ENCODE assay signal across 9 cellular contexts in genomic region chr4:106707776-106708603, GRCh38.
DNase-seq lines count a peak whose midpoint lies in the region; ATAC-seq, FAIRE-seq and TF ChIP-seq lines count a peak whose summit lies in the region.
"Had no signal": no experiment of that assay in that cellular context is flagged by ENCODE, and none has a peak within 500 bp of the region (broad histone marks: within the 10 kb centered on the region; RNA-seq: fewer than 3 reads in every experiment).

No MANE protein-coding gene starts in this region.

- H4K20me1 ChIP-seq in GM12878 (ENCODE audit: control insufficient read depth, insufficient read depth): no peaks in the 10 kb centered on the region

- H3K27me3 ChIP-seq in GM12878 (replicated peaks in 1 of 2; ENCODE audit: control insufficient read depth in 2 of 2, insufficient read depth in 2 of 2, low read length in 1 of 2): no peaks in the 10 kb centered on the region
- H3K27me3 ChIP-seq in colonic mucosa: no peaks in the 10 kb centered on the region
- H3K27me3 ChIP-seq: heart left ventricle had no signal

- DNase-seq in HT1080 (ENCODE audit: low read depth) (peak; percentile 56), GM12878 (ENCODE audit: low read depth, low spot score) (no peak), colonic mucosa (no peak)
- no peak for DNase-seq in stimulated activated naive B cell treated with anti-CD40 and anti-IgM and Interleukin-4, amounts not matched to agents 10 μg/mL and 1 μg/mL and 100 μg/mL, for 72 hours
- DNase-seq: activated B cell treated with CpG ODN at 0.5 μM for 24 hours, heart left ventricle had no signal

- H3K27ac ChIP-seq in GM12878 (ENCODE audit: control insufficient read depth, insufficient read depth) (no peak overlapping the region), colonic mucosa (no peak overlapping the region)

- RAD21 ChIA-PET in GM12878 (lab: Charles Lee; ENCODE audit: unreplicated experiment): no interaction called here

- CTCF ChIA-PET in GM12878 (lab: Yijun Ruan, JAX): no interaction called here

- no peak overlapping the region for H3K4me2 ChIP-seq in GM12878 (ENCODE audit: control insufficient read depth, insufficient read depth)

- TF ChIP-seq POLR2A in GM12878 (IDR thresholded peaks at IDR 0.05; ENCODE audit: low read depth, low read length): no peak

- ATAC-seq in GM19468 (IDR thresholded peaks at IDR 0.05; ENCODE audit: extremely low read depth, unreplicated experiment) (peak; percentile 52), GM12878 (peak; percentile 57), GM21723 (IDR thresholded peaks at IDR 0.05; ENCODE audit: unreplicated experiment) (no peak)
- peak; percentile 71 to 83 for ATAC-seq in stimulated activated naive B cell treated with anti-CD40 and anti-IgM and Interleukin-4, amounts not matched to agents 10 μg/mL and 1 μg/mL and 100 μg/mL, for 72 hours (replicated peaks)
- ATAC-seq in activated T-helper 17 cell treated with anti-CD3 and anti-CD28 coated beads, Interleukin-2, amount 50 U/mL, for 72 hours (replicated peaks): no peak
- ATAC-seq: heart left ventricle had no signal

- no peak overlapping the region for H3K27ac Mint-ChIP-seq in stimulated activated naive B cell treated with anti-CD40 and anti-IgM and Interleukin-4, amounts not matched to agents 10 μg/mL and 1 μg/mL and 100 μg/mL, for 72 hours
- no peak overlapping the region for H3K27ac Mint-ChIP-seq in activated T-helper 17 cell treated with anti-CD3 and anti-CD28 coated beads, Interleukin-2, amount 50 U/mL, for 72 hours
- H3K27ac Mint-ChIP-seq: activated B cell treated with CpG ODN at 0.5 μM for 24 hours had no signal

- H3K9ac ChIP-seq in GM12878 (ENCODE audit: control insufficient read depth, insufficient read depth, low read length) (no peak overlapping the region), colonic mucosa (ENCODE audit: low read depth in 2 of 2, low read length in 2 of 2) (no peak overlapping the region)

- in situ Hi-C loops in GM12878 (cut with MboI): no loop called here

- H3K79me2 ChIP-seq in GM12878 (ENCODE audit: control insufficient read depth, insufficient read depth, low read length): no peaks in the 10 kb centered on the region

- H3K4me3 ChIP-seq in GM12878: no peak overlapping the region
- H3K4me3 ChIP-seq in colonic mucosa: no peak overlapping the region
- H3K4me3 ChIP-seq: heart left ventricle had no signal

- no TSS peak for BruUV-seq in GM12878 (replicated peaks; lab: Mats Ljungman, UMichigan)

- H3K9me3 Mint-ChIP-seq in stimulated activated naive B cell treated with anti-CD40 and anti-IgM and Interleukin-4, amounts not matched to agents 10 μg/mL and 1 μg/mL and 100 μg/mL, for 72 hours: peaks cover 1 to 2% of the 10 kb centered on the region in 2 donors
- no peaks in the 10 kb centered on the region for H3K9me3 Mint-ChIP-seq in activated T-helper 17 cell treated with anti-CD3 and anti-CD28 coated beads, Interleukin-2, amount 50 U/mL, for 72 hours

- H3K4me1 Mint-ChIP-seq in stimulated activated naive B cell treated with anti-CD40 and anti-IgM and Interleukin-4, amounts not matched to agents 10 μg/mL and 1 μg/mL and 100 μg/mL, for 72 hours: no peaks in the 10 kb centered on the region
- H3K4me1 Mint-ChIP-seq in activated T-helper 17 cell treated with anti-CD3 and anti-CD28 coated beads, Interleukin-2, amount 50 U/mL, for 72 hours: no peaks in the 10 kb centered on the region
- H3K4me1 Mint-ChIP-seq: activated B cell treated with CpG ODN at 0.5 μM for 24 hours had no signal

- SMC1A ChIA-PET in GM12878 (lab: Charles Lee; ENCODE audit: uncharacterized antibody, unreplicated experiment): no interaction called here

- H3K4me1 ChIP-seq in GM12878 (ENCODE audit: control insufficient read depth, insufficient read depth, low read length) (no peaks in the 10 kb centered on the region), colonic mucosa (no peaks in the 10 kb centered on the region)

- H3K36me3 ChIP-seq in GM12878 (ENCODE audit: control insufficient read depth in 2 of 2, insufficient read depth in 2 of 2, low read length in 1 of 2) (no peaks in the 10 kb centered on the region), colonic mucosa (no peaks in the 10 kb centered on the region)
- H3K36me3 ChIP-seq: heart left ventricle had no signal

- POLR2A ChIA-PET in GM12878 (lab: Charles Lee): interaction anchor here (0.5 kb wide), 1 partner anchor 918 kb away, joined by 6 read pairs; no protein-coding TSS in a partner anchor

- TF ChIP-seq CTCF in GM12878 (IDR thresholded peaks at IDR 0.05 in 2 of 3, conservative IDR thresholded peaks at IDR 0.05 in 1 of 3; ENCODE audit: control insufficient read depth in 2 of 3, extremely low read depth in 1 of 3, insufficient read depth in 1 of 3, low read depth in 3 of 3, low read length in 3 of 3) (no peak), colonic mucosa (IDR thresholded peaks at IDR 0.05) (no peak)

- H2AFZ ChIP-seq in GM12878 (ENCODE audit: control insufficient read depth, low read depth, low read length): no peak overlapping the region

- H3K9me3 ChIP-seq in GM12878 (replicated peaks; ENCODE audit: control insufficient read depth, insufficient read depth, low read length) (no peaks in the 10 kb centered on the region), colonic mucosa (no peaks in the 10 kb centered on the region)

- no peaks in the 10 kb centered on the region for H3K27me3 Mint-ChIP-seq in stimulated activated naive B cell treated with anti-CD40 and anti-IgM and Interleukin-4, amounts not matched to agents 10 μg/mL and 1 μg/mL and 100 μg/mL, for 72 hours
- no peaks in the 10 kb centered on the region for H3K27me3 Mint-ChIP-seq in activated T-helper 17 cell treated with anti-CD3 and anti-CD28 coated beads, Interleukin-2, amount 50 U/mL, for 72 hours
- H3K27me3 Mint-ChIP-seq: activated B cell treated with CpG ODN at 0.5 μM for 24 hours had no signal

- no peak for TF ChIP-seq EP300 in GM12878 (IDR thresholded peaks at IDR 0.05; ENCODE audit: borderline replicate concordance in 1 of 2, control insufficient read depth in 1 of 2, low read depth in 2 of 2, low read length in 2 of 2)

- no peak for FAIRE-seq in GM12878 (lab: Jason Lieb, UNC)

- WGBS in GM12878 (ENCODE audit: insufficient coverage, insufficient replicate concordance, low lambda C conversion rate, missing lambda C conversion rate): 4% methylated on average over 3 of the region's 3 CpGs

- intact Hi-C loops in GM12878 (cut with micrococcal nuclease; ENCODE audit: unreplicated experiment) (no loop called here), colonic mucosa (cut with DNase I) (no loop called here)

- no peak for TF ChIP-seq RAD21 in GM12878 (IDR thresholded peaks at IDR 0.05; ENCODE audit: insufficient read depth, low read depth, low read length)

- no peaks in the 10 kb centered on the region for H3K36me3 Mint-ChIP-seq in stimulated activated naive B cell treated with anti-CD40 and anti-IgM and Interleukin-4, amounts not matched to agents 10 μg/mL and 1 μg/mL and 100 μg/mL, for 72 hours
- H3K36me3 Mint-ChIP-seq in activated T-helper 17 cell treated with anti-CD3 and anti-CD28 coated beads, Interleukin-2, amount 50 U/mL, for 72 hours (ENCODE audit: low read depth): no peaks in the 10 kb centered on the region

- H3K4me3 Mint-ChIP-seq in stimulated activated naive B cell treated with anti-CD40 and anti-IgM and Interleukin-4, amounts not matched to agents 10 μg/mL and 1 μg/mL and 100 μg/mL, for 72 hours: no peak overlapping the region
- H3K4me3 Mint-ChIP-seq in activated T-helper 17 cell treated with anti-CD3 and anti-CD28 coated beads, Interleukin-2, amount 50 U/mL, for 72 hours: no peak overlapping the region
- H3K4me3 Mint-ChIP-seq: activated B cell treated with CpG ODN at 0.5 μM for 24 hours had no signal

TF ChIP-seq in GM12878, 131 proteins besides CTCF, POLR2A, EP300 and RAD21 (continues in another document):
- TF ChIP-seq, protein P1, sequence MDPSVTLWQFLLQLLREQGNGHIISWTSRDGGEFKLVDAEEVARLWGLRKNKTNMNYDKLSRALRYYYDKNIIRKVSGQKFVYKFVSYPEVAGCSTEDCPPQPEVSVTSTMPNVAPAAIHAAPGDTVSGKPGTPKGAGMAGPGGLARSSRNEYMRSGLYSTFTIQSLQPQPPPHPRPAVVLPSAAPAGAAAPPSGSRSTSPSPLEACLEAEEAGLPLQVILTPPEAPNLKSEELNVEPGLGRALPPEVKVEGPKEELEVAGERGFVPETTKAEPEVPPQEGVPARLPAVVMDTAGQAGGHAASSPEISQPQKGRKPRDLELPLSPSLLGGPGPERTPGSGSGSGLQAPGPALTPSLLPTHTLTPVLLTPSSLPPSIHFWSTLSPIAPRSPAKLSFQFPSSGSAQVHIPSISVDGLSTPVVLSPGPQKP (IDR thresholded peaks at IDR 0.05; ENCODE audit: low read depth, low read length): no peak
- TF ChIP-seq, protein P2, sequence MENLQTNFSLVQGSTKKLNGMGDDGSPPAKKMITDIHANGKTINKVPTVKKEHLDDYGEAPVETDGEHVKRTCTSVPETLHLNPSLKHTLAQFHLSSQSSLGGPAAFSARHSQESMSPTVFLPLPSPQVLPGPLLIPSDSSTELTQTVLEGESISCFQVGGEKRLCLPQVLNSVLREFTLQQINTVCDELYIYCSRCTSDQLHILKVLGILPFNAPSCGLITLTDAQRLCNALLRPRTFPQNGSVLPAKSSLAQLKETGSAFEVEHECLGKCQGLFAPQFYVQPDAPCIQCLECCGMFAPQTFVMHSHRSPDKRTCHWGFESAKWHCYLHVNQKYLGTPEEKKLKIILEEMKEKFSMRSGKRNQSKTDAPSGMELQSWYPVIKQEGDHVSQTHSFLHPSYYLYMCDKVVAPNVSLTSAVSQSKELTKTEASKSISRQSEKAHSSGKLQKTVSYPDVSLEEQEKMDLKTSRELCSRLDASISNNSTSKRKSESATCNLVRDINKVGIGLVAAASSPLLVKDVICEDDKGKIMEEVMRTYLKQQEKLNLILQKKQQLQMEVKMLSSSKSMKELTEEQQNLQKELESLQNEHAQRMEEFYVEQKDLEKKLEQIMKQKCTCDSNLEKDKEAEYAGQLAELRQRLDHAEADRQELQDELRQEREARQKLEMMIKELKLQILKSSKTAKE (IDR thresholded peaks at IDR 0.05; ENCODE audit: low read depth, poor library complexity, severe bottlenecking): no peak

Comparison
In these comparisons a context has a peak if more than half of its experiments do, and no peak if none do; other contexts are left out.
1. ATAC-seq: peak in GM19468 (single experiment), GM12878 (single experiment) and stimulated activated naive B cell treated with anti-CD40 and anti-IgM and Interleukin-4, amounts not matched to agents 10 μg/mL and 1 μg/mL and 100 μg/mL, for 72 hours (2 of 2); none in activated T-helper 17 cell treated with anti-CD3 and anti-CD28 coated beads, Interleukin-2, amount 50 U/mL, for 72 hours (single experiment) and GM21723 (single experiment).